Comparison of ENCODE assay signal across 8 cellular contexts in genomic region chr9:2241875-2242741, GRCh38.
DNase-seq lines count a peak whose midpoint lies in the region; ATAC-seq and TF ChIP-seq lines count a peak whose summit lies in the region.

No MANE protein-coding gene starts in this region.

- H4K20me1 ChIP-seq in HCT116 (ENCODE audit: insufficient read depth) = no peaks in the 10 kb centered on the region
- H4K20me1 ChIP-seq in MM.1S (ENCODE audit: insufficient read depth, low read length) = no peaks in the 10 kb centered on the region

- H3K9me3 ChIP-seq in HCT116 (ENCODE audit: control insufficient read depth in 1 of 2, insufficient read depth in 1 of 2, low read depth in 1 of 2, low read length in 2 of 2) (no peaks in the 10 kb centered on the region), MM.1S (replicated peaks; ENCODE audit: insufficient read depth, low read length) (no peaks in the 10 kb centered on the region), parathyroid adenoma (ENCODE audit: control insufficient read depth, low read length) (no peaks in the 10 kb centered on the region)

- H3K36me3 ChIP-seq in HCT116 (ENCODE audit: control insufficient read depth in 1 of 2, insufficient read depth in 2 of 2, low read length in 2 of 2) = no peaks in the 10 kb centered on the region
- no peaks in the 10 kb centered on the region for H3K36me3 ChIP-seq in MM.1S (replicated peaks; ENCODE audit: insufficient read depth, low read length)
- no peaks in the 10 kb centered on the region for H3K36me3 ChIP-seq in parathyroid adenoma (ENCODE audit: control insufficient read depth, insufficient read depth, low read length)

- H3K27ac Mint-ChIP-seq in activated naive CD8-positive, alpha-beta T cell treated with anti-CD3 and anti-CD28 coated beads, Interleukin-2, amount 50 U/mL, for 24 hours = no peak overlapping the region

- H3K36me3 Mint-ChIP-seq in activated naive CD8-positive, alpha-beta T cell treated with anti-CD3 and anti-CD28 coated beads, Interleukin-2, amount 50 U/mL, for 24 hours (ENCODE audit: low read depth) = no peaks in the 10 kb centered on the region

- H3K9me3 Mint-ChIP-seq in activated naive CD8-positive, alpha-beta T cell treated with anti-CD3 and anti-CD28 coated beads, Interleukin-2, amount 50 U/mL, for 24 hours = peaks cover 9% of the 10 kb centered on the region

- ATAC-seq in HCT116 = peak; percentile 92
- ATAC-seq in activated naive CD8-positive, alpha-beta T cell treated with anti-CD3 and anti-CD28 coated beads, Interleukin-2, amount 50 U/mL, for 24 hours = peak; percentile 80

- peaks cover 20% of the 10 kb centered on the region for H3K27me3 Mint-ChIP-seq in activated naive CD8-positive, alpha-beta T cell treated with anti-CD3 and anti-CD28 coated beads, Interleukin-2, amount 50 U/mL, for 24 hours

- no TSS peak for BruUV-seq in HCT116 (replicated peaks; lab: Mats Ljungman, UMichigan)

- H3K4me3 ChIP-seq in HCT116 (replicated peaks in 1 of 2; ENCODE audit: low read depth in 1 of 2, low read length in 2 of 2) (peak overlapping the region; percentile 43 to 54), MM.1S (ENCODE audit: low read length) (peak overlapping the region; percentile 70), parathyroid adenoma (ENCODE audit: low read depth, low read length) (peak overlapping the region; percentile 69)

- H3K9ac ChIP-seq in HCT116 (ENCODE audit: low read length) (peak overlapping the region; percentile 56), MM.1S (ENCODE audit: low read length) (peak overlapping the region; percentile 53), parathyroid adenoma (no peak overlapping the region)

- H3F3A ChIP-seq in MM.1S (ENCODE audit: insufficient read depth, low read length) = no peaks in the 10 kb centered on the region

- H3K79me2 ChIP-seq in HCT116 (ENCODE audit: insufficient read depth, low read length) (no peaks in the 10 kb centered on the region), MM.1S (ENCODE audit: low read length) (no peaks in the 10 kb centered on the region), parathyroid adenoma (no peaks in the 10 kb centered on the region)

- CTCF ChIA-PET in HCT116 (lab: Charles Lee) = no interaction called here

- TF ChIP-seq POLR2A in HCT116 (IDR thresholded peaks at IDR 0.05; ENCODE audit: borderline replicate concordance, extremely low read depth, insufficient read depth, insufficient read length) = peak; percentile 37

- RAD21 ChIA-PET in HCT116 (lab: Charles Lee; ENCODE audit: low non-redundant PET in 1 of 2, low total read pairs in 2 of 2, uncharacterized antibody in 2 of 2, unreplicated experiment in 2 of 2) = no interaction called here

- POLR2A ChIA-PET in HCT116 (lab: Charles Lee) = no interaction called here

- H3K27me3 ChIP-seq in HCT116 (ENCODE audit: insufficient read depth, low read length) (no peaks in the 10 kb centered on the region), MM.1S (replicated peaks; ENCODE audit: insufficient read depth, low read length) (no peaks in the 10 kb centered on the region), parathyroid adenoma (ENCODE audit: control insufficient read depth, insufficient read depth, low read length) (no peaks in the 10 kb centered on the region)

- peak overlapping the region; percentile 70 for H3K4me3 Mint-ChIP-seq in activated naive CD8-positive, alpha-beta T cell treated with anti-CD3 and anti-CD28 coated beads, Interleukin-2, amount 50 U/mL, for 24 hours

- peaks cover 0 to 20% of the 10 kb centered on the region in 2 experiments; a peak in 2 of 4 replicates for H3K4me1 ChIP-seq in HCT116 (ENCODE audit: control insufficient read depth in 1 of 2, insufficient read depth in 2 of 2, low read length in 2 of 2)
- H3K4me1 ChIP-seq in MM.1S (ENCODE audit: low read length) = peaks cover 6% of the 10 kb centered on the region; the same call in 1 of the 2 replicates
- no peaks in the 10 kb centered on the region for H3K4me1 ChIP-seq in parathyroid adenoma

- 0 out of 2 replicates have a peak, but pooled peaks have one; percentile 14 for TF ChIP-seq RAD21 in HCT116 (IDR thresholded peaks at IDR 0.05; ENCODE audit: low read depth)

- H2AFZ ChIP-seq in HCT116 (ENCODE audit: low read depth, low read length, poor library complexity, severe bottlenecking) (peak overlapping the region; percentile 88), MM.1S (ENCODE audit: low read length) (peak overlapping the region; percentile 79), parathyroid adenoma (peak overlapping the region; percentile 89)

- H3K4me2 ChIP-seq in HCT116 (ENCODE audit: low read length) (peak overlapping the region; percentile 93), MM.1S (ENCODE audit: low read depth, low read length) (peak overlapping the region; percentile 84), parathyroid adenoma (ENCODE audit: low read length) (peak overlapping the region; percentile 90)

- peak; percentile 24 for DNase-seq in GDM1 (lab: John Stamatoyannopoulos, UW)
- DNase-seq in HCT116 (ENCODE audit: low read depth, low spot score) = peak; percentile 83
- DNase-seq in MM.1S = peak; percentile 84
- DNase-seq in SIG-M5 treated with dmso at 0.1 percent for 504 hours (lab: John Stamatoyannopoulos, UW; ENCODE audit: unreplicated experiment) = peak; percentile 76
- peak; percentile 74 for DNase-seq in activated naive CD8-positive, alpha-beta T cell treated with anti-CD3 and anti-CD28 coated beads, Interleukin-2, amount 50 U/mL, for 24 hours
- peak; percentile 88 for DNase-seq in cardiac septum (ENCODE audit: low spot score)
- peak; percentile 89 for DNase-seq in ureter (ENCODE audit: low spot score)

- H3K9me2 ChIP-seq in HCT116 (ENCODE audit: insufficient read depth) (no peaks in the 10 kb centered on the region), MM.1S (replicated peaks; ENCODE audit: insufficient read depth, low read length) (no peaks in the 10 kb centered on the region)

- peaks cover 15% of the 10 kb centered on the region for H3K4me1 Mint-ChIP-seq in activated naive CD8-positive, alpha-beta T cell treated with anti-CD3 and anti-CD28 coated beads, Interleukin-2, amount 50 U/mL, for 24 hours

- TF ChIP-seq CTCF in HCT116 (IDR thresholded peaks at IDR 0.05 in 2 of 3, conservative IDR thresholded peaks at IDR 0.05 in 1 of 3; ENCODE audit: borderline replicate concordance in 1 of 3, insufficient read depth in 1 of 3, low read depth in 2 of 3, low read length in 2 of 3) (no peak), MM.1S (IDR thresholded peaks at IDR 0.05; ENCODE audit: low read length) (no peak), parathyroid adenoma (IDR thresholded peaks at IDR 0.05) (no peak)

- intact Hi-C loops in HCT116 (cut with micrococcal nuclease) = loop anchor here (5.0 to 10.0 kb wide), 2 partner anchors 227 to 600 kb away; partner anchors contain the start of genes PUM3 and SMARCA2
- intact Hi-C loops in cardiac septum (cut with DNase I) = loop anchor here (2.0 to 10.0 kb wide), 2 partner anchors 87 to 603 kb away; partner anchors contain the start of gene PUM3

- H3K27ac ChIP-seq in HCT116 (ENCODE audit: low read depth, low read length) (peak overlapping the region; percentile 30), MM.1S (ENCODE audit: low read length) (peak overlapping the region; percentile 65), parathyroid adenoma (peak overlapping the region; percentile 51)

TF ChIP-seq in HCT116, 20 proteins besides CTCF, POLR2A, EP300 and RAD21 (continues in another document):
- TF ChIP-seq CEBPB (IDR thresholded peaks at IDR 0.05; ENCODE audit: low read depth) = no peak
- TF ChIP-seq JUND (IDR thresholded peaks at IDR 0.05) = peak; percentile 98
- TF ChIP-seq ZFX (IDR thresholded peaks at IDR 0.05) = 0 out of 2 replicates have a peak, but pooled peaks have one; percentile 30
- no peak for TF ChIP-seq FOSL1 (IDR thresholded peaks at IDR 0.05; ENCODE audit: low read depth)
- no peak for TF ChIP-seq ZNF274 (IDR thresholded peaks at IDR 0.05; ENCODE audit: low read depth, low read length)
- peak; percentile 92 for TF ChIP-seq TCF7L2 (IDR thresholded peaks at IDR 0.05; ENCODE audit: borderline replicate concordance, extremely low read depth, insufficient read depth, insufficient read length)
- TF ChIP-seq ZBTB33 (IDR thresholded peaks at IDR 0.05; ENCODE audit: extremely low read depth, insufficient replicate concordance, low read length) = peak; percentile 40

Comparison
In these comparisons a context has a peak if more than half of its experiments do, and no peak if none do; other contexts are left out.
1. Peak in every context shown above with its lines: DNase-seq, ATAC-seq, H3K4me3 ChIP-seq and H3K27ac ChIP-seq.
2. DNase-seq: peak in every context shown above with its lines; median percentile 89 in ureter; 88 in cardiac septum; 84 in MM.1S; 83 in HCT116; 76 in SIG-M5 treated with dmso at 0.1 percent for 504 hours; 74 in activated naive CD8-positive, alpha-beta T cell treated with anti-CD3 and anti-CD28 coated beads, Interleukin-2, amount 50 U/mL, for 24 hours; 24 in GDM1.